ENCODE assay signal across 1 cellular context in genomic region chr10:100370976-100371706, GRCh38.
A peak's percentile ranks its signal among the peaks of the same experiment; 100 is the strongest.
TF ChIP-seq lines count a peak whose summit lies in the region.

No MANE protein-coding gene starts in this region.

TF ChIP-seq in K562, 482 proteins besides CTCF, POLR2A, EP300 and RAD21 (continued from another document and continues in another):
- TF ChIP-seq, protein P1, sequence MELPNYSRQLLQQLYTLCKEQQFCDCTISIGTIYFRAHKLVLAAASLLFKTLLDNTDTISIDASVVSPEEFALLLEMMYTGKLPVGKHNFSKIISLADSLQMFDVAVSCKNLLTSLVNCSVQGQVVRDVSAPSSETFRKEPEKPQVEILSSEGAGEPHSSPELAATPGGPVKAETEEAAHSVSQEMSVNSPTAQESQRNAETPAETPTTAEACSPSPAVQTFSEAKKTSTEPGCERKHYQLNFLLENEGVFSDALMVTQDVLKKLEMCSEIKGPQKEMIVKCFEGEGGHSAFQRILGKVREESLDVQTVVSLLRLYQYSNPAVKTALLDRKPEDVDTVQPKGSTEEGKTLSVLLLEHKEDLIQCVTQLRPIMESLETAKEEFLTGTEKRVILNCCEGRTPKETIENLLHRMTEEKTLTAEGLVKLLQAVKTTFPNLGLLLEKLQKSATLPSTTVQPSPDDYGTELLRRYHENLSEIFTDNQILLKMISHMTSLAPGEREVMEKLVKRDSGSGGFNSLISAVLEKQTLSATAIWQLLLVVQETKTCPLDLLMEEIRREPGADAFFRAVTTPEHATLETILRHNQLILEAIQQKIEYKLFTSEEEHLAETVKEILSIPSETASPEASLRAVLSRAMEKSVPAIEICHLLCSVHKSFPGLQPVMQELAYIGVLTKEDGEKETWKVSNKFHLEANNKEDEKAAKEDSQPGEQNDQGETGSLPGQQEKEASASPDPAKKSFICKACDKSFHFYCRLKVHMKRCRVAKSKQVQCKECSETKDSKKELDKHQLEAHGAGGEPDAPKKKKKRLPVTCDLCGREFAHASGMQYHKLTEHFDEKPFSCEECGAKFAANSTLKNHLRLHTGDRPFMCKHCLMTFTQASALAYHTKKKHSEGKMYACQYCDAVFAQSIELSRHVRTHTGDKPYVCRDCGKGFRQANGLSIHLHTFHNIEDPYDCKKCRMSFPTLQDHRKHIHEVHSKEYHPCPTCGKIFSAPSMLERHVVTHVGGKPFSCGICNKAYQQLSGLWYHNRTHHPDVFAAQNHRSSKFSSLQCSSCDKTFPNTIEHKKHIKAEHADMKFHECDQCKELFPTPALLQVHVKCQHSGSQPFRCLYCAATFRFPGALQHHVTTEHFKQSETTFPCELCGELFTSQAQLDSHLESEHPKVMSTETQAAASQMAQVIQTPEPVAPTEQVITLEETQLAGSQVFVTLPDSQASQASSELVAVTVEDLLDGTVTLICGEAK (IDR thresholded peaks at IDR 0.05), result no peak
- TF ChIP-seq, protein P1 (CRISPR knock-in tag; IDR thresholded peaks at IDR 0.05), result no peak
- TF ChIP-seq ZFX (CRISPR knock-in tag; IDR thresholded peaks at IDR 0.05), result peak; percentile 65
- TF ChIP-seq EWSR1 (IDR thresholded peaks at IDR 0.05; ENCODE audit: borderline replicate concordance, low read depth, partially characterized antibody), result no peak
- no peak for TF ChIP-seq STAT5B (CRISPR knock-in tag; IDR thresholded peaks at IDR 0.05)
- TF ChIP-seq ZNF79 (CRISPR knock-in tag; IDR thresholded peaks at IDR 0.05; ENCODE audit: low read depth), result no peak
- TF ChIP-seq GATA2 (CRISPR knock-in tag; IDR thresholded peaks at IDR 0.05), result no peak
- no peak for TF ChIP-seq ZNF609 (CRISPR knock-in tag; IDR thresholded peaks at IDR 0.05; ENCODE audit: borderline replicate concordance)
- TF ChIP-seq PTTG1 (tag; IDR thresholded peaks at IDR 0.05; ENCODE audit: low read depth), result no peak
- no peak; a peak in 2 of 4 replicates for TF ChIP-seq NRF1 (conservative IDR thresholded peaks at IDR 0.05 in 1 of 2, IDR thresholded peaks at IDR 0.05 in 1 of 2)
- no peak for TF ChIP-seq ID3 (CRISPR knock-in tag; IDR thresholded peaks at IDR 0.05)
- TF ChIP-seq ID3 (tag; IDR thresholded peaks at IDR 0.05), result no peak
- TF ChIP-seq FUS (optimal IDR thresholded peaks at IDR 0.05; ENCODE audit: low read depth, low read length), result no peak
- TF ChIP-seq BDP1 (IDR thresholded peaks at IDR 0.05; ENCODE audit: insufficient read depth, insufficient read length), result no peak
- no peak for TF ChIP-seq ZNF133 (CRISPR knock-in tag; IDR thresholded peaks at IDR 0.05)
- TF ChIP-seq, protein P2, sequence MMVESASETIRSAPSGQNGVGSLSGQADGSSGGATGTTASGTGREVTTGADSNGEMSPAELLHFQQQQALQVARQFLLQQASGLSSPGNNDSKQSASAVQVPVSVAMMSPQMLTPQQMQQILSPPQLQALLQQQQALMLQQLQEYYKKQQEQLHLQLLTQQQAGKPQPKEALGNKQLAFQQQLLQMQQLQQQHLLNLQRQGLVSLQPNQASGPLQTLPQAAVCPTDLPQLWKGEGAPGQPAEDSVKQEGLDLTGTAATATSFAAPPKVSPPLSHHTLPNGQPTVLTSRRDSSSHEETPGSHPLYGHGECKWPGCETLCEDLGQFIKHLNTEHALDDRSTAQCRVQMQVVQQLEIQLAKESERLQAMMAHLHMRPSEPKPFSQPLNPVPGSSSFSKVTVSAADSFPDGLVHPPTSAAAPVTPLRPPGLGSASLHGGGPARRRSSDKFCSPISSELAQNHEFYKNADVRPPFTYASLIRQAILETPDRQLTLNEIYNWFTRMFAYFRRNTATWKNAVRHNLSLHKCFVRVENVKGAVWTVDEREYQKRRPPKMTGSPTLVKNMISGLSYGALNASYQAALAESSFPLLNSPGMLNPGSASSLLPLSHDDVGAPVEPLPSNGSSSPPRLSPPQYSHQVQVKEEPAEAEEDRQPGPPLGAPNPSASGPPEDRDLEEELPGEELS (CRISPR knock-in tag; IDR thresholded peaks at IDR 0.05; ENCODE audit: borderline replicate concordance), result no peak
- no peak for TF ChIP-seq ZNF253 (CRISPR knock-in tag; conservative IDR thresholded peaks at IDR 0.05)
- no peak for TF ChIP-seq BRD4 (IDR thresholded peaks at IDR 0.05)
- TF ChIP-seq ZNF785 (CRISPR knock-in tag; IDR thresholded peaks at IDR 0.05), result no peak
- TF ChIP-seq SNRNP70 (optimal IDR thresholded peaks at IDR 0.05; ENCODE audit: low read depth, low read length), result no peak
- no peak for TF ChIP-seq ZNF445 (CRISPR knock-in tag; IDR thresholded peaks at IDR 0.05; ENCODE audit: low read depth)
- no peak for TF ChIP-seq ZNF277 (CRISPR knock-in tag; IDR thresholded peaks at IDR 0.05; ENCODE audit: borderline replicate concordance)
- TF ChIP-seq, protein P3, sequence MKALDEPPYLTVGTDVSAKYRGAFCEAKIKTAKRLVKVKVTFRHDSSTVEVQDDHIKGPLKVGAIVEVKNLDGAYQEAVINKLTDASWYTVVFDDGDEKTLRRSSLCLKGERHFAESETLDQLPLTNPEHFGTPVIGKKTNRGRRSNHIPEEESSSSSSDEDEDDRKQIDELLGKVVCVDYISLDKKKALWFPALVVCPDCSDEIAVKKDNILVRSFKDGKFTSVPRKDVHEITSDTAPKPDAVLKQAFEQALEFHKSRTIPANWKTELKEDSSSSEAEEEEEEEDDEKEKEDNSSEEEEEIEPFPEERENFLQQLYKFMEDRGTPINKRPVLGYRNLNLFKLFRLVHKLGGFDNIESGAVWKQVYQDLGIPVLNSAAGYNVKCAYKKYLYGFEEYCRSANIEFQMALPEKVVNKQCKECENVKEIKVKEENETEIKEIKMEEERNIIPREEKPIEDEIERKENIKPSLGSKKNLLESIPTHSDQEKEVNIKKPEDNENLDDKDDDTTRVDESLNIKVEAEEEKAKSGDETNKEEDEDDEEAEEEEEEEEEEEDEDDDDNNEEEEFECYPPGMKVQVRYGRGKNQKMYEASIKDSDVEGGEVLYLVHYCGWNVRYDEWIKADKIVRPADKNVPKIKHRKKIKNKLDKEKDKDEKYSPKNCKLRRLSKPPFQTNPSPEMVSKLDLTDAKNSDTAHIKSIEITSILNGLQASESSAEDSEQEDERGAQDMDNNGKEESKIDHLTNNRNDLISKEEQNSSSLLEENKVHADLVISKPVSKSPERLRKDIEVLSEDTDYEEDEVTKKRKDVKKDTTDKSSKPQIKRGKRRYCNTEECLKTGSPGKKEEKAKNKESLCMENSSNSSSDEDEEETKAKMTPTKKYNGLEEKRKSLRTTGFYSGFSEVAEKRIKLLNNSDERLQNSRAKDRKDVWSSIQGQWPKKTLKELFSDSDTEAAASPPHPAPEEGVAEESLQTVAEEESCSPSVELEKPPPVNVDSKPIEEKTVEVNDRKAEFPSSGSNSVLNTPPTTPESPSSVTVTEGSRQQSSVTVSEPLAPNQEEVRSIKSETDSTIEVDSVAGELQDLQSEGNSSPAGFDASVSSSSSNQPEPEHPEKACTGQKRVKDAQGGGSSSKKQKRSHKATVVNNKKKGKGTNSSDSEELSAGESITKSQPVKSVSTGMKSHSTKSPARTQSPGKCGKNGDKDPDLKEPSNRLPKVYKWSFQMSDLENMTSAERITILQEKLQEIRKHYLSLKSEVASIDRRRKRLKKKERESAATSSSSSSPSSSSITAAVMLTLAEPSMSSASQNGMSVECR (CRISPR knock-in tag; IDR thresholded peaks at IDR 0.05), result no peak
- no peak for TF ChIP-seq CTCFL (IDR thresholded peaks at IDR 0.05; ENCODE audit: borderline replicate concordance, insufficient read depth, low read depth, low read length, poor library complexity, severe bottlenecking)
- TF ChIP-seq SIN3A (IDR thresholded peaks at IDR 0.05; ENCODE audit: borderline replicate concordance in 2 of 2, control insufficient read depth in 1 of 2, low read depth in 2 of 2, low read length in 2 of 2), result no peak; a peak in 1 of 4 replicates
